Comparison of ENCODE assay signal across 1 cellular context in the genomic region with DNA sequence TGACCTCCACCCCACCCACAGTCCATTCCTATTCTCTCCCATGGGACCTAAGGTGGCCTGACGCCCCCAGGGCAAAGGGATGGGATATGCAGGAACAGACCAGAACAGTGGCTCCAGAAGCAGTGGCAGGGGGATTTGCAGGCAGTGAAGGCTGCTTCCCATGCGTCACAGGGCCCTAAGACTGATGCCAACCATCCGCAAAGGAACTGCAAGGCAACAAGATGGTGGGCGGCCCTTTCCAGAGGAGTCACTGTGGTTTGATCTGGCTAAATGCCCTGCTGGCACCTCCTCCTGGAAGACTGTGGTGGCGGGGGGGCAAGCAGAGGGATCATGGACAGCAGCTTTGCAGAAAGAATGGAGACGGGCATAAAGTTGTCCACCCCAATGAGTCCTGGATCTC.
TF ChIP-seq lines count a peak whose summit lies in the region.

No MANE protein-coding gene starts in this region.

TF ChIP-seq in GM23338, 12 proteins besides CTCF, POLR2A, EP300 and RAD21 (continued from another document):
- TF ChIP-seq, protein P1, sequence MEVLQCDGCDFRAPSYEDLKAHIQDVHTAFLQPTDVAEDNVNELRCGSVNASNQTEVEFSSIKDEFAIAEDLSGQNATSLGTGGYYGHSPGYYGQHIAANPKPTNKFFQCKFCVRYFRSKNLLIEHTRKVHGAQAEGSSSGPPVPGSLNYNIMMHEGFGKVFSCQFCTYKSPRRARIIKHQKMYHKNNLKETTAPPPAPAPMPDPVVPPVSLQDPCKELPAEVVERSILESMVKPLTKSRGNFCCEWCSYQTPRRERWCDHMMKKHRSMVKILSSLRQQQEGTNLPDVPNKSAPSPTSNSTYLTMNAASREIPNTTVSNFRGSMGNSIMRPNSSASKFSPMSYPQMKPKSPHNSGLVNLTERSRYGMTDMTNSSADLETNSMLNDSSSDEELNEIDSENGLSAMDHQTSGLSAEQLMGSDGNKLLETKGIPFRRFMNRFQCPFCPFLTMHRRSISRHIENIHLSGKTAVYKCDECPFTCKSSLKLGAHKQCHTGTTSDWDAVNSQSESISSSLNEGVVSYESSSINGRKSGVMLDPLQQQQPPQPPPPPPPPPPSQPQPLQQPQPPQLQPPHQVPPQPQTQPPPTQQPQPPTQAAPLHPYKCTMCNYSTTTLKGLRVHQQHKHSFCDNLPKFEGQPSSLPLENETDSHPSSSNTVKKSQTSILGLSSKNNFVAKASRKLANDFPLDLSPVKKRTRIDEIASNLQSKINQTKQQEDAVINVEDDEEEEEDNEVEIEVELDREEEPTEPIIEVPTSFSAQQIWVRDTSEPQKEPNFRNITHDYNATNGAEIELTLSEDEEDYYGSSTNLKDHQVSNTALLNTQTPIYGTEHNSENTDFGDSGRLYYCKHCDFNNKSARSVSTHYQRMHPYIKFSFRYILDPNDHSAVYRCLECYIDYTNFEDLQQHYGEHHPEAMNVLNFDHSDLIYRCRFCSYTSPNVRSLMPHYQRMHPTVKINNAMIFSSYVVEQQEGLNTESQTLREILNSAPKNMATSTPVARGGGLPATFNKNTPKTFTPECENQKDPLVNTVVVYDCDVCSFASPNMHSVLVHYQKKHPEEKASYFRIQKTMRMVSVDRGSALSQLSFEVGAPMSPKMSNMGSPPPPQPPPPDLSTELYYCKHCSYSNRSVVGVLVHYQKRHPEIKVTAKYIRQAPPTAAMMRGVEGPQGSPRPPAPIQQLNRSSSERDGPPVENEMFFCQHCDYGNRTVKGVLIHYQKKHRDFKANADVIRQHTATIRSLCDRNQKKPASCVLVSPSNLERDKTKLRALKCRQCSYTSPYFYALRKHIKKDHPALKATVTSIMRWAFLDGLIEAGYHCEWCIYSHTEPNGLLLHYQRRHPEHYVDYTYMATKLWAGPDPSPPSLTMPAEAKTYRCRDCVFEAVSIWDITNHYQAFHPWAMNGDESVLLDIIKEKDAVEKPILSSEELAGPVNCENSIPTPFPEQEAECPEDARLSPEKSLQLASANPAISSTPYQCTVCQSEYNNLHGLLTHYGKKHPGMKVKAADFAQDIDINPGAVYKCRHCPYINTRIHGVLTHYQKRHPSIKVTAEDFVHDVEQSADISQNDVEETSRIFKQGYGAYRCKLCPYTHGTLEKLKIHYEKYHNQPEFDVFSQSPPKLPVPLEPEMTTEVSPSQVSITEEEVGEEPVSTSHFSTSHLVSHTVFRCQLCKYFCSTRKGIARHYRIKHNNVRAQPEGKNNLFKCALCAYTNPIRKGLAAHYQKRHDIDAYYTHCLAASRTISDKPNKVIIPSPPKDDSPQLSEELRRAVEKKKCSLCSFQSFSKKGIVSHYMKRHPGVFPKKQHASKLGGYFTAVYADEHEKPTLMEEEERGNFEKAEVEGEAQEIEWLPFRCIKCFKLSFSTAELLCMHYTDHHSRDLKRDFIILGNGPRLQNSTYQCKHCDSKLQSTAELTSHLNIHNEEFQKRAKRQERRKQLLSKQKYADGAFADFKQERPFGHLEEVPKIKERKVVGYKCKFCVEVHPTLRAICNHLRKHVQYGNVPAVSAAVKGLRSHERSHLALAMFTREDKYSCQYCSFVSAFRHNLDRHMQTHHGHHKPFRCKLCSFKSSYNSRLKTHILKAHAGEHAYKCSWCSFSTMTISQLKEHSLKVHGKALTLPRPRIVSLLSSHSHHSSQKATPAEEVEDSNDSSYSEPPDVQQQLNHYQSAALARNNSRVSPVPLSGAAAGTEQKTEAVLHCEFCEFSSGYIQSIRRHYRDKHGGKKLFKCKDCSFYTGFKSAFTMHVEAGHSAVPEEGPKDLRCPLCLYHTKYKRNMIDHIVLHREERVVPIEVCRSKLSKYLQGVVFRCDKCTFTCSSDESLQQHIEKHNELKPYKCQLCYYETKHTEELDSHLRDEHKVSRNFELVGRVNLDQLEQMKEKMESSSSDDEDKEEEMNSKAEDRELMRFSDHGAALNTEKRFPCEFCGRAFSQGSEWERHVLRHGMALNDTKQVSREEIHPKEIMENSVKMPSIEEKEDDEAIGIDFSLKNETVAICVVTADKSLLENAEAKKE (CRISPR knock-in tag; IDR thresholded peaks at IDR 0.05), result no peak
